Comparison of ENCODE assay signal across 1 cellular context in genomic region chr17:28701987-28702751, GRCh38.
TF ChIP-seq lines count a peak whose summit lies in the region.

No MANE protein-coding gene starts in this region.

TF ChIP-seq in WTC11, 78 proteins besides CTCF, POLR2A, EP300 and RAD21 (continued from another document):
- TF ChIP-seq FOXP4 (CRISPR knock-in tag; IDR thresholded peaks at IDR 0.05) (no peak), NR2C2 (CRISPR knock-in tag; IDR thresholded peaks at IDR 0.05) (no peak), ZNF671 (CRISPR knock-in tag; IDR thresholded peaks at IDR 0.05) (no peak)
TF ChIP-seq in WTC11: peak in this region for 0.
